ENCODE assay signal across 10 cellular contexts in the genomic region with DNA sequence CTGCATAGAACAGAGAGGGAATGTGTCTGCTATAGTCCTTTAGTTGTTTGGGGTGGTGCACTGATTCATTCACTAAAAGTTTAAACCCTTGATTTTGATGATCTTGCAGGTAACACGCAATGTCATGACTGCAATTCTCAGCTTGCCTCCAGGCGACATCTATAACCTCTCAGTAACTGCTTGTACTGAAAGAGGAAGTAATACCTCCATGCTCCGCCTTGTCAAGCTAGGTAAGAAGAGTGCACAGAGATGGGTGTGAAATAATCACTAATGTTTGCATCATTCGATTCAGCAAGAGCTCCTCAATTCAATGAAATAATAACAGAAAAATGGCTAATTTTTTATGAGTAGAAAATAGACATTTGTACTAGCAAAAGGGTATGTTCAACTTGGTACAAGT.
DNase-seq lines count a peak whose midpoint lies in the region; ATAC-seq, FAIRE-seq and TF ChIP-seq lines count a peak whose summit lies in the region.
"Had no signal": no experiment of that assay in that cellular context is flagged by ENCODE, and none has a peak within 500 bp of the region (broad histone marks: within the 10 kb centered on the region; RNA-seq: fewer than 3 reads in every experiment).

No MANE protein-coding gene starts in this region.

- H3K4me1 Mint-ChIP-seq in T-cell, result no peaks in the 10 kb centered on the region

- DNase-seq in GM12878 (ENCODE audit: low read depth, low spot score) (peak; percentile 45), T-cell (no peak), SW 1271 (lab: John Stamatoyannopoulos, UW) (no peak), left ventricle myocardium superior (no peak), GM23248 (no peak)
- DNase-seq: NCI-H1048 had no signal

- H3K79me2 ChIP-seq in GM12878 (ENCODE audit: control insufficient read depth, insufficient read depth, low read length) (no peaks in the 10 kb centered on the region), GM23248 (ENCODE audit: insufficient read depth) (no peaks in the 10 kb centered on the region)

- no peaks in the 10 kb centered on the region for H3K9me3 ChIP-seq in GM12878 (replicated peaks; ENCODE audit: control insufficient read depth, insufficient read depth, low read length)
- no peaks in the 10 kb centered on the region for H3K9me3 ChIP-seq in GM23248 (ENCODE audit: low read depth)

- H3K9ac ChIP-seq in GM12878 (ENCODE audit: control insufficient read depth, insufficient read depth, low read length), result no peak overlapping the region
- H3K9ac ChIP-seq in GM23248, result no peak overlapping the region

- H3K9me2 ChIP-seq in GM23248 (ENCODE audit: insufficient read depth), result no peaks in the 10 kb centered on the region

- H3K4me3 ChIP-seq in GM12878 (no peak overlapping the region), GM23248 (no peak overlapping the region)
- H3K4me3 ChIP-seq: right atrium auricular region had no signal

- SMC1A ChIA-PET in GM12878 (lab: Charles Lee; ENCODE audit: uncharacterized antibody, unreplicated experiment), result interaction anchor here (0.7 to 13.5 kb wide), 15 partner anchors 8 to 330 kb away, joined by 3 to 853 read pairs (median 6); no protein-coding TSS in a partner anchor

- no TSS peak for BruUV-seq in GM12878 (replicated peaks; lab: Mats Ljungman, UMichigan)

- in situ Hi-C loops in GM12878 (cut with MboI), result no loop called here
- in situ Hi-C loops in GM23248 (cut with MboI), result loop anchor here (10.0 kb wide), 1 partner anchor 251 kb away; no protein-coding TSS in a partner anchor

- no peak for TF ChIP-seq EP300 in GM12878 (IDR thresholded peaks at IDR 0.05; ENCODE audit: borderline replicate concordance in 1 of 2, control insufficient read depth in 1 of 2, low read depth in 2 of 2, low read length in 2 of 2)

- no peak overlapping the region for H3K4me3 Mint-ChIP-seq in T-cell

- H3K4me1 ChIP-seq in GM12878 (ENCODE audit: control insufficient read depth, insufficient read depth, low read length), result no peaks in the 10 kb centered on the region
- no peaks in the 10 kb centered on the region for H3K4me1 ChIP-seq in GM23248 (ENCODE audit: insufficient read depth)
- H3K4me1 ChIP-seq: right atrium auricular region had no signal

- H3K4me2 ChIP-seq in GM12878 (ENCODE audit: control insufficient read depth, insufficient read depth) (no peak overlapping the region), GM23248 (ENCODE audit: unreplicated experiment) (no peak overlapping the region)

- no peaks in the 10 kb centered on the region for H3F3A ChIP-seq in GM23248 (ENCODE audit: insufficient read depth)

- peak in 2 of 3 experiments; percentile 15 to 29; a peak in 2 of 6 replicates for TF ChIP-seq CTCF in GM12878 (IDR thresholded peaks at IDR 0.05 in 2 of 3, conservative IDR thresholded peaks at IDR 0.05 in 1 of 3; ENCODE audit: control insufficient read depth in 2 of 3, extremely low read depth in 1 of 3, insufficient read depth in 1 of 3, low read depth in 3 of 3, low read length in 3 of 3)

- POLR2A ChIA-PET in GM12878 (lab: Charles Lee), result interaction anchor here (0.8 to 1.6 kb wide), 2 partner anchors 8 to 20 kb away, joined by 3 to 5 read pairs; no protein-coding TSS in a partner anchor
- POLR2A ChIA-PET in T-cell (lab: Charles Lee), result no interaction called here

- ATAC-seq in GM18511 (IDR thresholded peaks at IDR 0.05; ENCODE audit: unreplicated experiment) (peak; percentile 100), GM21576 (IDR thresholded peaks at IDR 0.05; ENCODE audit: unreplicated experiment) (peak; percentile 100), HG03439 (IDR thresholded peaks at IDR 0.05; ENCODE audit: unreplicated experiment) (peak; percentile 100), GM12878 (peak; percentile 99), T-cell (replicated peaks in 1 of 4) (no peak), left ventricle myocardium superior (no peak)

- TF ChIP-seq POLR2A in GM12878 (IDR thresholded peaks at IDR 0.05; ENCODE audit: low read depth, low read length), result no peak

- peaks cover 0 to 13% (median 4%) of the 10 kb centered on the region in 3 donors for H3K9me3 Mint-ChIP-seq in T-cell

- TF ChIP-seq RAD21 in GM12878 (IDR thresholded peaks at IDR 0.05; ENCODE audit: insufficient read depth, low read depth, low read length), result 0 out of 2 replicates have a peak, but pooled peaks have one; percentile 20

- H4K20me1 ChIP-seq in GM12878 (ENCODE audit: control insufficient read depth, insufficient read depth) (no peaks in the 10 kb centered on the region), GM23248 (ENCODE audit: insufficient read depth) (no peaks in the 10 kb centered on the region)

- FAIRE-seq in GM12878 (lab: Jason Lieb, UNC), result peak; percentile 95

- peaks cover 14 to 17% of the 10 kb centered on the region in 2 donors for H3K27me3 Mint-ChIP-seq in T-cell

- 3% methylated on average over 4 of the region's 4 CpGs for WGBS in GM12878 (ENCODE audit: insufficient coverage, insufficient replicate concordance, low lambda C conversion rate, missing lambda C conversion rate)
- 68 to 73% methylated on average over 4 of the region's 4 CpGs for WGBS in GM23248 (ENCODE audit: low coverage in 1 of 2, low lambda C conversion rate in 2 of 2, missing lambda C conversion rate in 2 of 2), 2 experiments

- H3K27ac Mint-ChIP-seq in T-cell, result no peak overlapping the region

- H2AFZ ChIP-seq in GM12878 (ENCODE audit: control insufficient read depth, low read depth, low read length), result no peak overlapping the region; the same call in 1 of the 2 replicates
- H2AFZ ChIP-seq in GM23248, result no peak overlapping the region

- H3K27me3 ChIP-seq in GM12878 (replicated peaks in 1 of 2; ENCODE audit: control insufficient read depth in 2 of 2, insufficient read depth in 2 of 2, low read length in 1 of 2) (no peaks in the 10 kb centered on the region; a peak in 1 of 4 replicates), GM23248 (replicated peaks; ENCODE audit: insufficient read depth) (peaks cover 14% of the 10 kb centered on the region)
- H3K27me3 ChIP-seq: right atrium auricular region had no signal

- intact Hi-C loops in GM12878 (cut with micrococcal nuclease; ENCODE audit: unreplicated experiment) (loop anchor here (10.0 kb wide), 1 partner anchor 521 kb away; no protein-coding TSS in a partner anchor), left ventricle myocardium superior (cut with micrococcal nuclease) (no loop called here)

- RAD21 ChIA-PET in GM12878 (lab: Charles Lee; ENCODE audit: unreplicated experiment), result interaction anchor here (0.6 to 11.8 kb wide), 12 partner anchors 9 to 332 kb away, joined by 3 to 609 read pairs (median 4); no protein-coding TSS in a partner anchor

- H3K36me3 ChIP-seq in GM12878 (ENCODE audit: control insufficient read depth in 2 of 2, insufficient read depth in 2 of 2, low read length in 1 of 2) (no peaks in the 10 kb centered on the region), GM23248 (ENCODE audit: low read depth) (no peaks in the 10 kb centered on the region)
- H3K36me3 ChIP-seq: right atrium auricular region had no signal

- H3K27ac ChIP-seq in GM12878 (ENCODE audit: control insufficient read depth, insufficient read depth) (no peak overlapping the region), GM23248 (no peak overlapping the region)
- H3K27ac ChIP-seq: right atrium auricular region had no signal

- H3K36me3 Mint-ChIP-seq in T-cell, result peaks cover 8% of the 10 kb centered on the region

- CTCF ChIA-PET in GM12878 (lab: Yijun Ruan, JAX) (interaction anchor here (1.1 to 13.6 kb wide), 9 partner anchors 20 to 332 kb away, joined by 3 to 1078 read pairs (median 6); no protein-coding TSS in a partner anchor), T-cell (lab: Charles Lee) (interaction anchor here (0.6 to 1.0 kb wide), 3 partner anchors 37 to 60 kb away, joined by 3 read pairs; no protein-coding TSS in a partner anchor)

TF ChIP-seq in GM12878, 131 proteins besides CTCF, POLR2A, EP300 and RAD21 (continues in another document):
- TF ChIP-seq SREBF2 (IDR thresholded peaks at IDR 0.05; ENCODE audit: low read length) (no peak), CHD1 (IDR thresholded peaks at IDR 0.05; ENCODE audit: low read depth, low read length) (no peak), ATF7 (IDR thresholded peaks at IDR 0.05; ENCODE audit: low read depth) (peak; percentile 55; the same call in 1 of the 2 replicates), FOXK2 (IDR thresholded peaks at IDR 0.05) (no peak), NKRF (conservative IDR thresholded peaks at IDR 0.05) (no peak), MYC (IDR thresholded peaks at IDR 0.05; ENCODE audit: insufficient read depth, insufficient read length, insufficient replicate concordance, low read length, severe bottlenecking) (no peak), RELA (IDR thresholded peaks at IDR 0.05; ENCODE audit: borderline replicate concordance, partially characterized antibody) (no peak), SPI1 (IDR thresholded peaks at IDR 0.05; ENCODE audit: borderline replicate concordance, insufficient read depth, low read depth, low read length) (no peak), TCF3 (IDR thresholded peaks at IDR 0.05; ENCODE audit: borderline replicate concordance, insufficient read depth, low read depth, low read length) (no peak), SMC3 (IDR thresholded peaks at IDR 0.05; ENCODE audit: borderline replicate concordance, low read length) (0 out of 2 replicates have a peak, but pooled peaks have one; percentile 12), ZNF274 (IDR thresholded peaks at IDR 0.05; ENCODE audit: insufficient read depth, insufficient read length) (no peak)
- TF ChIP-seq, protein P1, sequence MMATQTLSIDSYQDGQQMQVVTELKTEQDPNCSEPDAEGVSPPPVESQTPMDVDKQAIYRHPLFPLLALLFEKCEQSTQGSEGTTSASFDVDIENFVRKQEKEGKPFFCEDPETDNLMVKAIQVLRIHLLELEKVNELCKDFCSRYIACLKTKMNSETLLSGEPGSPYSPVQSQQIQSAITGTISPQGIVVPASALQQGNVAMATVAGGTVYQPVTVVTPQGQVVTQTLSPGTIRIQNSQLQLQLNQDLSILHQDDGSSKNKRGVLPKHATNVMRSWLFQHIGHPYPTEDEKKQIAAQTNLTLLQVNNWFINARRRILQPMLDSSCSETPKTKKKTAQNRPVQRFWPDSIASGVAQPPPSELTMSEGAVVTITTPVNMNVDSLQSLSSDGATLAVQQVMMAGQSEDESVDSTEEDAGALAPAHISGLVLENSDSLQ (IDR thresholded peaks at IDR 0.05), result no peak

Comparison
In these comparisons a context has a peak if more than half of its experiments do, and no peak if none do; other contexts are left out.
1. ATAC-seq: peak in GM18511 (single experiment), GM21576 (single experiment), HG03439 (single experiment) and GM12878 (single experiment); none in T-cell (0 of 4) and left ventricle myocardium superior (single experiment).